11 cellular contexts compared by ENCODE assay signal in genomic region chr6:110935171-110935570, GRCh38.
"Had no signal": no experiment of that assay in that cellular context is flagged by ENCODE, and none has a peak within 500 bp of the region (broad histone marks: within the 10 kb centered on the region; RNA-seq: fewer than 3 reads in every experiment).

No MANE protein-coding gene starts in this region.

- FAIRE-seq: H1, H54 had no signal

- H3K4me1 ChIP-seq: HAP-1 had no signal

- H3K4me3 ChIP-seq: GM23248, GM23338, HAP-1 had no signal

- H2AFZ ChIP-seq: GM23248, GM23338 had no signal

- H3K27ac ChIP-seq: GM23248 had no signal

- H3K4me2 ChIP-seq: GM23338 had no signal

- H3K9me3 Mint-ChIP-seq: GM23338, H9, HFFc6 had no signal

- DNase-seq: GM23248, GOT3, H7, H9, HCEC 1CT, HFFc6 had no signal

- H3K36me3 ChIP-seq: HAP-1 had no signal

- H3K9ac ChIP-seq: GM23248 had no signal

- H3K9me3 ChIP-seq: HAP-1 had no signal

- H3K27ac Mint-ChIP-seq: GM23338, H9, HFFc6 had no signal

- ATAC-seq: GM23338, HCT116 had no signal

- H3K4me3 Mint-ChIP-seq: GM23338, H9, HFFc6 had no signal

- H3K4me1 Mint-ChIP-seq: GM23338, H9 had no signal
